ENCODE assay signal across 30 cellular contexts in the genomic region with DNA sequence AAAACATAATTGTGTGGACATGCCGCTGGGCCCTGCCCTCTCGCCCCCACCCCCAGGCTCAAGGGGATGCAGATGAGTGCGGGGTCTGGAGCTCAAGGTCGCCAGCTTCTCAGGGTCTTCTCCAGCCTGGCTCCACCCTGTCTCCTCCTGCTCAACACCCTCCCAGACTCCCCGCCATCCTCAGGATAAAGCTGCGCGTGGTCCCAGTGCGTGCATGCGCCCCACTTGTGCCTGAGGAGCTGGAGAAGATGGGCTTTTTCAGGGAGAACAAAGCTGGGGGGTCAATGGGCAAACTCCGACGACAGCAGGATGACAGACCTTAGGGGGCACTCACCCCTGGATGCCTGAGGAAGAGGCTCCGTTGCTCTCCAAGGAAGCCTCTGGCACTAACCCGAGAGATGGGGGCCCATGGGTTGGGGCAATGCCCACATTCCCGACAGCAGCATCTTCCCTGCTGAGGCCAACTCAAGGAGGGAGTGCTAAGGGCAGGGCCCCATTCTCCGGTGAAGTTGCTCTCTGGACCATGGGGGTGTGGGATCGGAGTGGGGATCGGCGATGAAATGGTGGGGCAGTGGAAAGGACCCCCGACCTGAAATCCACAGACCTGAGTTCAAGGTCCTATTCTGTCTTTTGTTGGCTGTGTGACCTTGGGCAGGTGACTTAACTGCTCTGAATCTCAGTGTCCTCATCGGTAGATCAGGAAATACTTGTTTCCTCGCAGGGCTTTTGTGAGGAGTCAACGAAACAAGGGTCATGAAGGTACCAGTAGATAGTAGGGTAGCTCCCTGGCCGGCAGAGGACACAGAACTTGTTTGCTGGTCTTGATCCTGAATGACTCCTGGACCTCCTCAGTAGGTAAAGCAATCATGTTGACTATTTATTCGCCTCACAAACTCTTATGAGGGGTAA. TPM values are rescaled to one million over a fixed set of nuclear protein-coding genes. Genes with fewer than 3 reads are reported as not detected.
"Had no signal": no experiment of that assay in that cellular context is flagged by ENCODE, and none has a peak within 500 bp of the region (broad histone marks: within the 10 kb centered on the region; RNA-seq: fewer than 3 reads in every experiment).

No MANE protein-coding gene starts in this region.

- H3K4me2 ChIP-seq: neural progenitor cell, smooth muscle cell had no signal

- DNase-seq: hippocampal formation; kidney glomerular epithelial cell; left cardiac atrium; mesendoderm; naive B cell; natural killer cell; nephron progenitor cell; occipital lobe; ovary; retina; stimulated activated CD4-positive, alpha-beta T cell treated with anti-CD3 and anti-CD28 coated beads, Interleukin-12 subunit alpha, Interleukin-12 subunit beta, amount 100 ng/mL, for 4 hours; stimulated activated CD4-positive, alpha-beta T cell treated with anti-CD3 and anti-CD28 coated beads, Interleukin-15, amount 100 ng/mL, for 24 hours; stimulated activated CD4-positive, alpha-beta T cell treated with anti-CD3 and anti-CD28 coated beads, Interleukin-2, amount 100 ng/mL, for 24 hours; stimulated activated CD4-positive, alpha-beta T cell treated with anti-CD3 and anti-CD28 coated beads, Interleukin-4, amount 100 ng/mL, for 1 hour; stimulated activated naive B cell treated with anti-CD40 and anti-IgM and Interleukin-4, amounts not matched to agents 10 μg/mL and 1 μg/mL and 100 μg/mL, for 72 hours; stimulated activated naive CD8-positive, alpha-beta T cell treated with anti-CD3 and anti-CD28 coated beads, Interleukin-15, Interleukin-2, amounts not matched to agents 100 U/mL and 50 U/mL, for 24 hours; stomach; testis; thyroid gland; transverse colon had no signal

- H3K27me3 ChIP-seq: ovary, right lobe of liver, testis, thyroid gland, transverse colon, upper lobe of right lung had no signal

- H3K4me3 ChIP-seq: lower lobe of right lung, neural progenitor cell, ovary, prostate gland, right lobe of liver, smooth muscle cell, stomach, testis, thyroid gland, transverse colon, upper lobe of right lung had no signal

- H3K9ac ChIP-seq: neural progenitor cell had no signal

- H3K9me3 ChIP-seq: lower lobe of right lung, neutrophil, ovary, prostate gland, right lobe of liver, stomach, testis, thyroid gland, transverse colon, upper lobe of right lung had no signal

- H2AFZ ChIP-seq: neural progenitor cell had no signal

- H3K36me3 ChIP-seq: lower lobe of right lung, neural progenitor cell, neutrophil, ovary, prostate gland, right lobe of liver, stomach, thyroid gland, transverse colon, upper lobe of right lung had no signal

- ATAC-seq: left cardiac atrium; left lobe of liver; lower lobe of right lung; natural killer cell; right lobe of liver; stimulated activated naive B cell treated with anti-CD40 and anti-IgM and Interleukin-4, amounts not matched to agents 10 μg/mL and 1 μg/mL and 100 μg/mL, for 72 hours; stimulated activated naive CD8-positive, alpha-beta T cell treated with anti-CD3 and anti-CD28 coated beads, Interleukin-15, Interleukin-2, amounts not matched to agents 100 U/mL and 50 U/mL, for 24 hours; upper lobe of right lung had no signal

- H3K4me1 ChIP-seq: neural progenitor cell, prostate gland, right lobe of liver, upper lobe of right lung had no signal

- H3K27ac ChIP-seq: lower lobe of right lung, neural progenitor cell, neutrophil, ovary, prostate gland, right lobe of liver, stomach, testis, thyroid gland, transverse colon, upper lobe of right lung had no signal

- FAIRE-seq: keratinocyte, urothelium cell line had no signal

RNA-seq across cellular contexts. Expression of a gene that starts 47.7 kb away (rescaled TPM):
- polyA plus RNA-seq: keratinocyte had no signal
